16 cellular contexts compared by ENCODE assay signal in genomic region chr2:119800376-119800902, GRCh38.
"Had no signal": no experiment of that assay in that cellular context is flagged by ENCODE, and none has a peak within 500 bp of the region (broad histone marks: within the 10 kb centered on the region; RNA-seq: fewer than 3 reads in every experiment).

No MANE protein-coding gene starts in this region.

- H3K27me3 Mint-ChIP-seq: stimulated activated naive CD8-positive, alpha-beta T cell treated with anti-CD3 and anti-CD28 coated beads, Interleukin-15, amount 100 ng/mL, for 72 hours had no signal

- ATAC-seq: stimulated activated naive CD8-positive, alpha-beta T cell treated with anti-CD3 and anti-CD28 coated beads, Interleukin-15, amount 100 ng/mL, for 72 hours had no signal

- H3K36me3 ChIP-seq: ascending aorta, heart right ventricle, neural progenitor cell, ovary, thoracic aorta had no signal

- DNase-seq: activated CD4-positive, alpha-beta T cell treated with anti-CD3 and anti-CD28 coated beads for 48 hours; activated CD8-positive, alpha-beta memory T cell treated with anti-CD3 and anti-CD28 coated beads for 24 hours; activated gamma-delta T cell; heart right ventricle; kidney glomerular epithelial cell; mesendoderm; ovary; stimulated activated CD4-positive, alpha-beta T cell treated with anti-CD3 and anti-CD28 coated beads, Interleukin-4, amount 100 ng/mL, for 1 hour; stimulated activated naive CD8-positive, alpha-beta T cell treated with anti-CD3 and anti-CD28 coated beads, Interleukin-15, amount 100 ng/mL, for 72 hours; T-helper 9 cell had no signal

- H3K4me3 Mint-ChIP-seq: neural progenitor cell; stimulated activated naive CD8-positive, alpha-beta T cell treated with anti-CD3 and anti-CD28 coated beads, Interleukin-15, amount 100 ng/mL, for 72 hours had no signal

- H3K4me1 ChIP-seq: ascending aorta had no signal

- H3K4me3 ChIP-seq: ascending aorta, heart right ventricle, neural progenitor cell, ovary, thoracic aorta had no signal

- H3K27ac ChIP-seq: ascending aorta, neural progenitor cell, ovary, thoracic aorta, VCaP had no signal

- H3K9ac ChIP-seq: neural progenitor cell had no signal

- H3K27me3 ChIP-seq: ascending aorta, heart right ventricle, neural progenitor cell, ovary had no signal

- FAIRE-seq: bronchial epithelial cell, frontal cortex had no signal

- H3K27ac Mint-ChIP-seq: neural progenitor cell; stimulated activated naive CD8-positive, alpha-beta T cell treated with anti-CD3 and anti-CD28 coated beads, Interleukin-15, amount 100 ng/mL, for 72 hours had no signal

- H3K9me3 ChIP-seq: ascending aorta, ovary, thoracic aorta had no signal
